ENCODE assay signal across 12 cellular contexts in genomic region chr2:106197878-106198277, GRCh38. TPM values are rescaled to one million over a fixed set of nuclear protein-coding genes. Genes with fewer than 3 reads are reported as not detected.
DNase-seq lines count a peak whose midpoint lies in the region; ATAC-seq and TF ChIP-seq lines count a peak whose summit lies in the region.
"Had no signal": no experiment of that assay in that cellular context is flagged by ENCODE, and none has a peak within 500 bp of the region (broad histone marks: within the 10 kb centered on the region; RNA-seq: fewer than 3 reads in every experiment).

No MANE protein-coding gene starts in this region.

- intact Hi-C loops in CD4-positive, alpha-beta T cell (cut with DNase I, micrococcal nuclease): loop anchor here in 1 of 2 experiments (10.0 kb wide), 2 partner anchors 53 to 873 kb away; partner anchors contain the start of gene TGFBRAP1
- intact Hi-C loops in PC-9 (cut with micrococcal nuclease; ENCODE audit: unreplicated experiment): no loop called here

- H3K27me3 ChIP-seq in CD4-positive, alpha-beta T cell (ENCODE audit: control insufficient read depth, insufficient read depth, low read length): no peaks in the 10 kb centered on the region
- no peaks in the 10 kb centered on the region for H3K27me3 ChIP-seq in PC-9 (ENCODE audit: insufficient read depth, low read depth)

- H3K9me2 ChIP-seq in PC-9 (ENCODE audit: insufficient read depth): no peaks in the 10 kb centered on the region

- BruUV-seq in PC-9 (replicated peaks; lab: Mats Ljungman, UMichigan): no TSS peak

- H3K9me3 Mint-ChIP-seq in CD4-positive, alpha-beta T cell: no peaks in the 10 kb centered on the region
- H3K9me3 Mint-ChIP-seq in nephron: no peaks in the 10 kb centered on the region
- no peaks in the 10 kb centered on the region for H3K9me3 Mint-ChIP-seq in activated T-cell treated with anti-CD3 and anti-CD28 coated beads, Interleukin-2, amount 50 U/mL, for 72 hours
- H3K9me3 Mint-ChIP-seq: activated B cell treated with CpG ODN at 0.5 μM for 24 hours, memory B cell had no signal

- H3K27me3 Mint-ChIP-seq in CD4-positive, alpha-beta T cell: no peaks in the 10 kb centered on the region
- H3K27me3 Mint-ChIP-seq in nephron (ENCODE audit: low read depth): peaks cover 11% of the 10 kb centered on the region
- no peaks in the 10 kb centered on the region for H3K27me3 Mint-ChIP-seq in activated T-cell treated with anti-CD3 and anti-CD28 coated beads, Interleukin-2, amount 50 U/mL, for 72 hours (ENCODE audit: low read depth)

- H3K27ac ChIP-seq in CD4-positive, alpha-beta T cell (ENCODE audit: low read depth, low read length): no peak overlapping the region
- H3K27ac ChIP-seq in PC-9: no peak overlapping the region

- no peaks in the 10 kb centered on the region for H4K20me1 ChIP-seq in PC-9 (ENCODE audit: insufficient read depth)

- peaks cover 5% of the 10 kb centered on the region; the same call in 1 of the 2 replicates for H3K4me1 ChIP-seq in PC-9 (replicated peaks; ENCODE audit: insufficient read depth)

- no peak for ATAC-seq in CD4-positive, alpha-beta T cell (ENCODE audit: poor library complexity)
- ATAC-seq in activated T-cell treated with anti-CD3 and anti-CD28 coated beads, Interleukin-2, amount 50 U/mL, for 72 hours (replicated peaks in 1 of 2): no peak

- no peak overlapping the region for H2AFZ ChIP-seq in PC-9

- H3K79me2 ChIP-seq in PC-9 (ENCODE audit: low read depth): peaks cover 9% of the 10 kb centered on the region; the same call in 1 of the 2 replicates

- no peak for TF ChIP-seq CTCF in CD4-positive, alpha-beta T cell (IDR thresholded peaks at IDR 0.05)
- TF ChIP-seq CTCF in PC-9 (conservative IDR thresholded peaks at IDR 0.05) (no peak), nephron (IDR thresholded peaks at IDR 0.05; ENCODE audit: unreplicated experiment in 3 of 3) (no peak)

- no peak overlapping the region for H3K4me2 ChIP-seq in PC-9

- no peaks in the 10 kb centered on the region for H3K9me3 ChIP-seq in CD4-positive, alpha-beta T cell (ENCODE audit: control insufficient read depth, low read length)
- H3K9me3 ChIP-seq in PC-9 (ENCODE audit: insufficient read depth, low read depth): no peaks in the 10 kb centered on the region

- CTCF ChIA-PET in CD4-positive, alpha-beta T cell (lab: Charles Lee): no interaction called here
- CTCF ChIA-PET in PC-9 (lab: Charles Lee): interaction anchor here (0.6 kb wide), 1 partner anchor 20 kb away, joined by 5 read pairs; no protein-coding TSS in a partner anchor

- H3K27ac Mint-ChIP-seq in CD4-positive, alpha-beta T cell: no peak overlapping the region
- peak overlapping the region; percentile 52 to 66 (median 62) for H3K27ac Mint-ChIP-seq in nephron
- H3K27ac Mint-ChIP-seq in activated T-cell treated with anti-CD3 and anti-CD28 coated beads, Interleukin-2, amount 50 U/mL, for 72 hours: no peak overlapping the region
- H3K27ac Mint-ChIP-seq: activated B cell treated with CpG ODN at 0.5 μM for 24 hours, memory B cell had no signal

- no peaks in the 10 kb centered on the region for H3K36me3 ChIP-seq in PC-9 (ENCODE audit: low read depth)

- peaks cover 6% of the 10 kb centered on the region for H3K36me3 Mint-ChIP-seq in CD4-positive, alpha-beta T cell (ENCODE audit: low read depth)
- no peaks in the 10 kb centered on the region for H3K36me3 Mint-ChIP-seq in nephron (ENCODE audit: low read depth)
- no peaks in the 10 kb centered on the region for H3K36me3 Mint-ChIP-seq in activated T-cell treated with anti-CD3 and anti-CD28 coated beads, Interleukin-2, amount 50 U/mL, for 72 hours (ENCODE audit: insufficient read depth in 2 of 2)
- H3K36me3 Mint-ChIP-seq: memory B cell had no signal

- H3K4me3 ChIP-seq in PC-9: no peak overlapping the region

- DNase-seq in CD4-positive, alpha-beta T cell: no peak
- DNase-seq in PC-9: peak; percentile 8 to 53
- peak; percentile 77 for DNase-seq in epidermal melanocyte (ENCODE audit: insufficient read length, low spot score)
- DNase-seq in activated gamma-delta T cell treated with Interleukin-2 at 50 U/mL for 16 hours: no peak
- no peak for DNase-seq in anterior cingulate cortex (lab: John Stamatoyannopoulos, UW)
- DNase-seq in activated T-cell treated with anti-CD3 and anti-CD28 coated beads, Interleukin-2, amount 50 U/mL, for 1 hour: no peak
- DNase-seq in activated T-cell treated with anti-CD3 and anti-CD28 coated beads, Interleukin-2, amount 50 U/mL, for 72 hours: no peak
- DNase-seq: activated B cell treated with CpG ODN at 0.5 μM for 24 hours, DMS53, NCI-H1436 had no signal

- peaks cover 10% of the 10 kb centered on the region for H3F3A ChIP-seq in PC-9 (ENCODE audit: insufficient read depth, low read depth)

- peak overlapping the region; percentile 39 for H3K4me3 Mint-ChIP-seq in CD4-positive, alpha-beta T cell
- peak overlapping the region in 1 of 3 experiments; percentile 75 for H3K4me3 Mint-ChIP-seq in nephron
- no peak overlapping the region for H3K4me3 Mint-ChIP-seq in activated T-cell treated with anti-CD3 and anti-CD28 coated beads, Interleukin-2, amount 50 U/mL, for 72 hours
- H3K4me3 Mint-ChIP-seq: activated B cell treated with CpG ODN at 0.5 μM for 24 hours, memory B cell had no signal

- peaks cover 14% of the 10 kb centered on the region for H3K4me1 Mint-ChIP-seq in CD4-positive, alpha-beta T cell (ENCODE audit: low read depth)
- peaks cover 30% of the 10 kb centered on the region for H3K4me1 Mint-ChIP-seq in nephron
- peaks cover 11% of the 10 kb centered on the region for H3K4me1 Mint-ChIP-seq in activated T-cell treated with anti-CD3 and anti-CD28 coated beads, Interleukin-2, amount 50 U/mL, for 72 hours (ENCODE audit: low read depth)

- POLR2A ChIA-PET in CD4-positive, alpha-beta T cell (lab: Charles Lee): no interaction called here
- POLR2A ChIA-PET in PC-9 (lab: Charles Lee; ENCODE audit: unreplicated experiment): interaction anchor here (0.6 kb wide), 1 partner anchor 36 kb away, joined by 8 read pairs; no protein-coding TSS in a partner anchor

RNA-seq across cellular contexts. Expression of gene UXS1, which starts 3.8 kb away (rescaled TPM):
- 10 to 100 TPM; 59.3 to 67.1 TPM for total RNA-seq in CD4-positive, alpha-beta T cell
- 61.3 and 65.6 TPM in 2 replicates for total RNA-seq in PC-9 (2021)
- total RNA-seq in activated T-cell treated with anti-CD3 and anti-CD28 coated beads, Interleukin-2, amount 50 U/mL, for 72 hours: 10 to 100 TPM; 33.9 to 39.9 TPM

Comparison
In these comparisons a context has a peak if more than half of its experiments do, and no peak if none do; other contexts are left out.
1. DNase-seq: peak in PC-9 (2 of 2) and epidermal melanocyte (single experiment); none in CD4-positive, alpha-beta T cell (0 of 10), activated gamma-delta T cell treated with Interleukin-2 at 50 U/mL for 16 hours (single experiment), anterior cingulate cortex (0 of 58), activated T-cell treated with anti-CD3 and anti-CD28 coated beads, Interleukin-2, amount 50 U/mL, for 1 hour (single experiment) and activated T-cell treated with anti-CD3 and anti-CD28 coated beads, Interleukin-2, amount 50 U/mL, for 72 hours (0 of 2).
2. H3K27ac Mint-ChIP-seq: peak in nephron (3 of 3); none in CD4-positive, alpha-beta T cell (single experiment) and activated T-cell treated with anti-CD3 and anti-CD28 coated beads, Interleukin-2, amount 50 U/mL, for 72 hours (single experiment).